Comparison of ENCODE assay signal across 15 cellular contexts in the genomic region with DNA sequence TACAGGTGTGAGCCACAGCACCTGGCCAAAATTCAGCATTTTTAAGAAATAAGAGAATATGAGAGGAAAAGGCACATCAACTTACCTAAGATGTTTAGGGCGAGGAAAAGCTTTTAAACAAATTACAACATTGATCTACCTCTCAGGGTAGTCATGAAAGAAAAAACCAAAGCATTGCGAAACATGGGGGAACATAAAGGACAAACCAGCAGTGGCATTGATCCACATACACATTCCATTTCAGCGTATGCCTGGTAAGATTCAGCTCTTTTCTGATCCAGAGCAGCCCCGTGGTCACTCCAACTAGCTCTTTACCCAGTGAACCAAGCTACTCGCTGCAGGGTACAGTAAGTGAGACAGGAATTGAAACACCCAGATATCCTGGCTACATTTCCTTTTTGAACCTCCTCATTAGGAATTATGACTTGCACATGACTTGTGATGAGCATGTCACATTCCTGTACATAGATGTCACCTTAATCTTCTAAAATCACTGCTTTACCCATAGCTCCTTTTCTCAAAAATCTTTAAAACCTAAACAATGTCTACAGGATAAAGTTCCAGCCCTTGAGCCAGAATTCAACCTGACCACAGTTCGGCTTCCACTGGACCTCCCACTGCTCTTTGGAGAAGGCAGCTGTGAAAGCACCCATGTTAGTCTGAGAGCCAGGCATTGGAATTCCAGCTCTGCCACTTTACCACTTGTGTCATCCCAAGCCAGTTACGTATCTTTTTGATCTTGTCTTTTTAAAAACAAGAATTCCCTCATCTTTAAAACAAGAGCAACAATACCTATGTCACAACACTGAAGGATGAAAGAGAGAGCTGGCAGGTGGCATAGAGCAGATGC. TPM values are rescaled to one million over a fixed set of nuclear protein-coding genes. Genes with fewer than 3 reads are reported as not detected.
A peak's percentile ranks its signal among the peaks of the same experiment; 100 is the strongest.
DNase-seq lines count a peak whose midpoint lies in the region; ATAC-seq, FAIRE-seq and TF ChIP-seq lines count a peak whose summit lies in the region.
"Had no signal": no experiment of that assay in that cellular context is flagged by ENCODE, and none has a peak within 500 bp of the region (broad histone marks: within the 10 kb centered on the region; RNA-seq: fewer than 3 reads in every experiment).

No MANE protein-coding gene starts in this region.

- dilution Hi-C loops in mammary epithelial cell (cut with HindIII; ENCODE audit: low sequenced_read_pairs): no loop called here

- H3K9ac ChIP-seq in mammary epithelial cell (ENCODE audit: insufficient read depth, low read length): no peak overlapping the region

- no TSS peak for BruUV-seq in mammary epithelial cell (replicated peaks; lab: Mats Ljungman, UMichigan)

- no peak for TF ChIP-seq EP300 in A549 (IDR thresholded peaks at IDR 0.05)

- WGBS in A549 (ENCODE audit: missing lambda C conversion rate): 78% methylated on average over 7 of the region's 7 CpGs
- WGBS in mammary epithelial cell (ENCODE audit: low coverage, missing lambda C conversion rate): 62% methylated on average over 7 of the region's 7 CpGs
- WGBS in lung, 2 donors: 58 to 63% methylated on average over 7 of the region's 7 CpGs

- H3K4me3 ChIP-seq in A549 (no peak overlapping the region), mammary epithelial cell (replicated peaks in 1 of 3; ENCODE audit: insufficient read depth in 1 of 3, low read depth in 2 of 3, low read length in 3 of 3) (no peak overlapping the region), lung (no peak overlapping the region)
- H3K4me3 ChIP-seq: thoracic aorta had no signal

- H3K4me1 ChIP-seq in A549 (peaks cover 20% of the 10 kb centered on the region), mammary epithelial cell (ENCODE audit: insufficient read depth, low read length) (peaks cover 13% of the 10 kb centered on the region), lung (ENCODE audit: control insufficient read depth in 2 of 2, insufficient read depth in 2 of 2, low read length in 2 of 2) (peaks cover 3 to 7% of the 10 kb centered on the region in 2 donors)
- H3K4me1 ChIP-seq: BE2C had no signal

- H3K9me3 ChIP-seq in A549 (no peaks in the 10 kb centered on the region), mammary epithelial cell (replicated peaks; ENCODE audit: insufficient read depth, low read length) (no peaks in the 10 kb centered on the region), lung (ENCODE audit: control insufficient read depth in 2 of 2, insufficient read depth in 1 of 2, low read length in 1 of 2) (no peaks in the 10 kb centered on the region)
- H3K9me3 ChIP-seq: BE2C, thoracic aorta had no signal

- H3K36me3 ChIP-seq in mammary epithelial cell (ENCODE audit: insufficient read depth, low read length) (no peaks in the 10 kb centered on the region), lung (ENCODE audit: control insufficient read depth in 2 of 2, insufficient read depth in 2 of 2, low read length in 2 of 2) (no peaks in the 10 kb centered on the region)
- H3K36me3 ChIP-seq: BE2C, thoracic aorta had no signal

- no peak overlapping the region for H3K4me2 ChIP-seq in A549
- peak overlapping the region; percentile 23 for H3K4me2 ChIP-seq in mammary epithelial cell (ENCODE audit: insufficient read depth, low read depth, low read length)

- intact Hi-C loops in mammary epithelial cell (cut with micrococcal nuclease): no loop called here
- intact Hi-C loops in cardiac septum (cut with DNase I): no loop called here

- no peak for FAIRE-seq in A549 (lab: Jason Lieb, UNC)
- FAIRE-seq in HTR-8/SVneo (lab: Jason Lieb, UNC): peak; percentile 75

- no peak overlapping the region for H2AFZ ChIP-seq in mammary epithelial cell (ENCODE audit: low read depth, low read length)

- H3K27ac ChIP-seq in A549 (no peak overlapping the region), mammary epithelial cell (ENCODE audit: insufficient read depth, low read depth, low read length) (no peak overlapping the region), lung (ENCODE audit: low read depth in 1 of 2, low read length in 1 of 2) (peak overlapping the region; percentile 12 to 56)
- H3K27ac ChIP-seq: thoracic aorta had no signal

- in situ Hi-C loops in mammary epithelial cell (cut with MboI; ENCODE audit: low sequenced_read_pairs in 2 of 2): no loop called here

- CTCF ChIA-PET in A549 (lab: Yijun Ruan, JAX): interaction anchor here (0.6 to 1.6 kb wide), 5 partner anchors 12 to 131 kb away, joined by 3 to 6 read pairs (median 3); a partner anchor contains a TSS
- CTCF ChIA-PET in mammary epithelial cell (lab: Charles Lee; ENCODE audit: low non-redundant PET): interaction anchor here (0.6 to 0.9 kb wide), 2 partner anchors 11 to 58 kb away, joined by 4 to 28 read pairs; a partner anchor contains a TSS

- H4K20me1 ChIP-seq in mammary epithelial cell (ENCODE audit: insufficient read depth, low read length): no peaks in the 10 kb centered on the region

- no peak for DNase-seq in A549 (ENCODE audit: low read depth in 1 of 2, low spot score in 1 of 2)
- peak; percentile 30 for DNase-seq in HTR-8/SVneo (ENCODE audit: insufficient read length, low spot score)
- DNase-seq in mammary epithelial cell: peak; percentile 46
- DNase-seq in lung (ENCODE audit: low spot score): no peak
- DNase-seq in NCI-H774 (lab: John Stamatoyannopoulos, UW): no peak
- DNase-seq in HPDE6-E6E7 (ENCODE audit: extremely low spot score): no peak
- no peak for DNase-seq in cardiac septum (ENCODE audit: low spot score)
- DNase-seq: activated CD4-positive, alpha-beta T cell treated with anti-CD3 and anti-CD28 coated beads, Interleukin-2, amount 10 ng/mL, durations not matched to agents 7 days and 5 days; activated effector memory CD4-positive, alpha-beta T cell treated with anti-CD3 and anti-CD28 coated beads, Interleukin-2, amount 50 U/mL, for 16 hours; BE2C; dermis blood vessel endothelial cell; NCI-H2107; stimulated activated CD4-positive, alpha-beta T cell treated with anti-CD3 and anti-CD28 coated beads, Interleukin-4, amount 100 ng/mL, for 1 hour had no signal

- TF ChIP-seq CTCF in A549 (IDR thresholded peaks at IDR 0.05) (no peak), mammary epithelial cell (conservative IDR thresholded peaks at IDR 0.05 in 1 of 2, IDR thresholded peaks at IDR 0.05 in 1 of 2; ENCODE audit: extremely low read depth in 1 of 2, insufficient read depth in 1 of 2, low read depth in 1 of 2, low read length in 2 of 2) (no peak), lung (IDR thresholded peaks at IDR 0.05; ENCODE audit: control extremely low read depth, extremely low read depth) (no peak)

- POLR2A ChIA-PET in A549 (lab: Yijun Ruan, JAX): interaction anchor here (1.4 kb wide), 1 partner anchor 180 kb away, joined by 4 read pairs; no protein-coding TSS in a partner anchor

- no peak for TF ChIP-seq RAD21 in A549 (conservative IDR thresholded peaks at IDR 0.05 in 1 of 2, IDR thresholded peaks at IDR 0.05 in 1 of 2)

- ATAC-seq in A549 (no peak), lung (ENCODE audit: insufficient read depth, low FRiP score) (no peak), HG02852 (IDR thresholded peaks at IDR 0.05; ENCODE audit: unreplicated experiment) (no peak)

- no peaks in the 10 kb centered on the region for H3K27me3 ChIP-seq in mammary epithelial cell (ENCODE audit: insufficient read depth, low read length)
- H3K27me3 ChIP-seq in lung (ENCODE audit: control insufficient read depth, insufficient read depth): no peaks in the 10 kb centered on the region
- H3K27me3 ChIP-seq: BE2C had no signal

- TF ChIP-seq POLR2A in A549 (IDR thresholded peaks at IDR 0.05; ENCODE audit: low read length): no peak

- H3K79me2 ChIP-seq in mammary epithelial cell (ENCODE audit: insufficient read depth, low read length): peaks cover 6% of the 10 kb centered on the region

TF ChIP-seq in A549, 52 proteins besides CTCF, POLR2A, EP300 and RAD21:
- TF ChIP-seq CEBPB (IDR thresholded peaks at IDR 0.05) (peak; percentile 63 to 78; a peak in 3 of 4 replicates), KDM1A (IDR thresholded peaks at IDR 0.05; ENCODE audit: low read depth) (no peak), JUN (IDR thresholded peaks at IDR 0.05) (no peak), FOSB (CRISPR knock-in tag; IDR thresholded peaks at IDR 0.05) (no peak), RARB (CRISPR knock-in tag; IDR thresholded peaks at IDR 0.05) (no peak), KDM5A (IDR thresholded peaks at IDR 0.05) (no peak)
- TF ChIP-seq, protein P1, sequence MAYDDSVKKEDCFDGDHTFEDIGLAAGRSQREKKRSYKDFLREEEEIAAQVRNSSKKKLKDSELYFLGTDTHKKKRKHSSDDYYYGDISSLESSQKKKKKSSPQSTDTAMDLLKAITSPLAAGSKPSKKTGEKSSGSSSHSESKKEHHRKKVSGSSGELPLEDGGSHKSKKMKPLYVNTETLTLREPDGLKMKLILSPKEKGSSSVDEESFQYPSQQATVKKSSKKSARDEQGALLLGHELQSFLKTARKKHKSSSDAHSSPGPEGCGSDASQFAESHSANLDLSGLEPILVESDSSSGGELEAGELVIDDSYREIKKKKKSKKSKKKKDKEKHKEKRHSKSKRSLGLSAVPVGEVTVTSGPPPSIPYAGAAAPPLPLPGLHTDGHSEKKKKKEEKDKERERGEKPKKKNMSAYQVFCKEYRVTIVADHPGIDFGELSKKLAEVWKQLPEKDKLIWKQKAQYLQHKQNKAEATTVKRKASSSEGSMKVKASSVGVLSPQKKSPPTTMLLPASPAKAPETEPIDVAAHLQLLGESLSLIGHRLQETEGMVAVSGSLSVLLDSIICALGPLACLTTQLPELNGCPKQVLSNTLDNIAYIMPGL (CRISPR knock-in tag; IDR thresholded peaks at IDR 0.05; ENCODE audit: borderline replicate concordance): no peak
- TF ChIP-seq, protein P2, sequence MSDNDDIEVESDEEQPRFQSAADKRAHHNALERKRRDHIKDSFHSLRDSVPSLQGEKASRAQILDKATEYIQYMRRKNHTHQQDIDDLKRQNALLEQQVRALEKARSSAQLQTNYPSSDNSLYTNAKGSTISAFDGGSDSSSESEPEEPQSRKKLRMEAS (IDR thresholded peaks at IDR 0.05): no peak

RNA-seq across cellular contexts. Expression of a gene that starts 42.9 kb away (rescaled TPM):
- polyA plus RNA-seq in A549 (2011; rRNA removed) (61.3 and 66.7 TPM in 2 replicates), A549 (2017; fragmentation: RNase III; extraction: RNeasy Plus Mini Kit Qiagen cat#74134 plus additional on column Dnase treatment) (54.2 to 61.5 TPM (median 57.7 TPM) in 3 replicates), mammary epithelial cell (40.5 TPM), lung (10 to 100 TPM; 15.6 to 18.1 TPM)
- 41.5 and 48.3 TPM in 2 replicates for polyA plus RNA-seq in A549 (2012; cell fraction: cytosol; rRNA removed)
- polyA plus RNA-seq in A549 (2012; cell fraction: nucleus; rRNA removed): 18.5 and 22.9 TPM in 2 replicates
- 12.4 and 15.1 TPM in 2 replicates for polyA minus RNA-seq in A549 (2011; rRNA and poly(A)+ RNA removed)
- total RNA-seq in mammary epithelial cell (10 to 100 TPM; 31.7 to 35.2 TPM), lung (10 to 100 TPM; 18.2 to 27.2 TPM), cardiac septum (28.1 TPM)
- 21.3 TPM for polyA minus RNA-seq in mammary epithelial cell

Comparison
In these comparisons a context has a peak if more than half of its experiments do, and no peak if none do; other contexts are left out.
1. DNase-seq: peak in HTR-8/SVneo (single experiment) and mammary epithelial cell (single experiment); none in A549 (0 of 2), lung (single experiment), NCI-H774 (single experiment), HPDE6-E6E7 (single experiment) and cardiac septum (single experiment).
2. H3K27ac ChIP-seq: peak in lung (2 of 2); none in A549 (0 of 2) and mammary epithelial cell (single experiment).